ENCODE assay signal across 12 cellular contexts in genomic region chr6:166490671-166491500, GRCh38.
DNase-seq lines count a peak whose midpoint lies in the region; ATAC-seq and TF ChIP-seq lines count a peak whose summit lies in the region.
"Had no signal": no experiment of that assay in that cellular context is flagged by ENCODE, and none has a peak within 500 bp of the region (broad histone marks: within the 10 kb centered on the region; RNA-seq: fewer than 3 reads in every experiment).

No MANE protein-coding gene starts in this region.

- H3K9me3 ChIP-seq in right atrium auricular region, result no peaks in the 10 kb centered on the region
- H3K9me3 ChIP-seq in SJCRH30 (replicated peaks), result no peaks in the 10 kb centered on the region
- H3K9me3 ChIP-seq: HAP-1, tibial nerve had no signal

- peaks cover 32% of the 10 kb centered on the region for H3K36me3 ChIP-seq in right atrium auricular region
- no peaks in the 10 kb centered on the region for H3K36me3 ChIP-seq in SJCRH30
- H3K36me3 ChIP-seq: HAP-1 had no signal

- TF ChIP-seq CTCF in right atrium auricular region (IDR thresholded peaks at IDR 0.05), result no peak

- intact Hi-C loops in Right ventricle myocardium inferior (cut with DNase I) (no loop called here), cardiac septum (cut with DNase I) (no loop called here)

- H3K27me3 ChIP-seq in right atrium auricular region, result no peaks in the 10 kb centered on the region
- H3K27me3 ChIP-seq in SJCRH30, result no peaks in the 10 kb centered on the region
- H3K27me3 ChIP-seq: tibial nerve had no signal

- peak; percentile 67 for ATAC-seq in Right ventricle myocardium inferior
- no peak for ATAC-seq in GM19328 (IDR thresholded peaks at IDR 0.05; ENCODE audit: unreplicated experiment)
- ATAC-seq in GM18907 (IDR thresholded peaks at IDR 0.05; ENCODE audit: unreplicated experiment), result no peak
- no peak for ATAC-seq in HG03045 (IDR thresholded peaks at IDR 0.05; ENCODE audit: unreplicated experiment)

- DNase-seq in Right ventricle myocardium inferior (ENCODE audit: missing footprints) (peak; percentile 30), right atrium auricular region (ENCODE audit: low spot score) (no peak), SJCRH30 (peak; percentile 87 to 96), cardiac septum (ENCODE audit: low spot score) (peak; percentile 75), ureter (ENCODE audit: low spot score) (peak; percentile 60)
- DNase-seq: effector CD8-positive, alpha-beta T cell; stimulated activated CD4-positive, alpha-beta T cell treated with anti-CD3 and anti-CD28 coated beads, Interleukin-4, amount 100 ng/mL, for 1 hour had no signal

- no peak overlapping the region for H3K27ac ChIP-seq in right atrium auricular region
- H3K27ac ChIP-seq in SJCRH30, result peak overlapping the region; percentile 29; the same call in 1 of the 2 replicates
- H3K27ac ChIP-seq: tibial nerve had no signal

- no peak overlapping the region for H3K4me3 ChIP-seq in right atrium auricular region
- H3K4me3 ChIP-seq in SJCRH30, result no peak overlapping the region
- H3K4me3 ChIP-seq: HAP-1, tibial nerve had no signal

- H3K4me1 ChIP-seq in right atrium auricular region (peaks cover 0 to 7% of the 10 kb centered on the region in 2 donors), SJCRH30 (peaks cover 28% of the 10 kb centered on the region)
